ENCODE assay signal across 10 cellular contexts in genomic region chr5:95392593-95393182, GRCh38. TPM values are rescaled to one million over a fixed set of nuclear protein-coding genes. Genes with fewer than 3 reads are reported as not detected.
DNase-seq lines count a peak whose midpoint lies in the region; ATAC-seq and TF ChIP-seq lines count a peak whose summit lies in the region.
"Had no signal": no experiment of that assay in that cellular context is flagged by ENCODE, and none has a peak within 500 bp of the region (broad histone marks: within the 10 kb centered on the region; RNA-seq: fewer than 3 reads in every experiment).

No MANE protein-coding gene starts in this region.

- TF ChIP-seq POLR2A in breast epithelium (IDR thresholded peaks at IDR 0.05): no peak

- peaks cover 11% of the 10 kb centered on the region for H3K27me3 Mint-ChIP-seq in MCF 10A (ENCODE audit: insufficient read depth, unreplicated experiment)
- peaks cover 4% of the 10 kb centered on the region for H3K27me3 Mint-ChIP-seq in activated naive CD8-positive, alpha-beta T cell treated with anti-CD3 and anti-CD28 coated beads, Interleukin-2, amount 50 U/mL, for 24 hours

- H3K27me3 ChIP-seq in breast epithelium (no peaks in the 10 kb centered on the region), smooth muscle cell (ENCODE audit: low read depth) (no peaks in the 10 kb centered on the region)

- peak overlapping the region; percentile 76 for H3K9ac ChIP-seq in smooth muscle cell (ENCODE audit: low read depth)

- no peaks in the 10 kb centered on the region for H3K9me3 Mint-ChIP-seq in MCF 10A (ENCODE audit: unreplicated experiment)
- no peaks in the 10 kb centered on the region for H3K9me3 Mint-ChIP-seq in activated naive CD8-positive, alpha-beta T cell treated with anti-CD3 and anti-CD28 coated beads, Interleukin-2, amount 50 U/mL, for 24 hours

- peak overlapping the region; percentile 45 for H3K4me2 ChIP-seq in smooth muscle cell

- no peaks in the 10 kb centered on the region for H3K4me1 Mint-ChIP-seq in MCF 10A (ENCODE audit: insufficient read depth, unreplicated experiment)
- peaks cover 3% of the 10 kb centered on the region for H3K4me1 Mint-ChIP-seq in activated naive CD8-positive, alpha-beta T cell treated with anti-CD3 and anti-CD28 coated beads, Interleukin-2, amount 50 U/mL, for 24 hours

- TF ChIP-seq CTCF in MCF 10A (IDR thresholded peaks at IDR 0.05; ENCODE audit: unreplicated experiment) (no peak), breast epithelium (IDR thresholded peaks at IDR 0.05) (no peak), fibroblast of the aortic adventitia (IDR thresholded peaks at IDR 0.05; ENCODE audit: insufficient read depth, low read length) (no peak), smooth muscle cell (IDR thresholded peaks at IDR 0.05; ENCODE audit: borderline replicate concordance, insufficient read depth, poor library complexity, severe bottlenecking) (no peak)

- no peaks in the 10 kb centered on the region for H4K20me1 ChIP-seq in smooth muscle cell (ENCODE audit: low read depth)

- H3K9me3 ChIP-seq in breast epithelium (no peaks in the 10 kb centered on the region), smooth muscle cell (replicated peaks; ENCODE audit: low read depth) (no peaks in the 10 kb centered on the region)

- H3K36me3 ChIP-seq in breast epithelium (no peaks in the 10 kb centered on the region), smooth muscle cell (ENCODE audit: low read depth) (no peaks in the 10 kb centered on the region)

- H3K4me3 Mint-ChIP-seq in MCF 10A (ENCODE audit: unreplicated experiment): no peak overlapping the region
- H3K4me3 Mint-ChIP-seq in activated naive CD8-positive, alpha-beta T cell treated with anti-CD3 and anti-CD28 coated beads, Interleukin-2, amount 50 U/mL, for 24 hours: no peak overlapping the region

- H3K36me3 Mint-ChIP-seq in MCF 10A (ENCODE audit: insufficient read depth, unreplicated experiment): no peaks in the 10 kb centered on the region
- H3K36me3 Mint-ChIP-seq in activated naive CD8-positive, alpha-beta T cell treated with anti-CD3 and anti-CD28 coated beads, Interleukin-2, amount 50 U/mL, for 24 hours (ENCODE audit: low read depth): no peaks in the 10 kb centered on the region

- DNase-seq in MCF 10A (ENCODE audit: unreplicated experiment) (peak; percentile 28), breast epithelium (ENCODE audit: low spot score in 2 of 2) (no peak), RPMI8226 (peak; percentile 78), fibroblast of the aortic adventitia (ENCODE audit: low read depth) (peak; percentile 11), smooth muscle cell (lab: John Stamatoyannopoulos, UW; ENCODE audit: unreplicated experiment) (no peak), islet precursor cell (no peak)
- DNase-seq in activated naive CD8-positive, alpha-beta T cell treated with anti-CD3 and anti-CD28 coated beads, Interleukin-2, amount 50 U/mL, for 24 hours: no peak
- DNase-seq: activated naive CD4-positive, alpha-beta T cell had no signal

- CTCF ChIA-PET in MCF 10A (lab: Yijun Ruan, JAX): interaction anchor here (1.1 kb wide), 1 partner anchor 15 kb away, joined by 6 read pairs; no protein-coding TSS in a partner anchor

- H3F3A ChIP-seq in smooth muscle cell (ENCODE audit: low read depth): peaks cover 5% of the 10 kb centered on the region

- no peak overlapping the region for H3K27ac ChIP-seq in breast epithelium
- peak overlapping the region; percentile 88 for H3K27ac ChIP-seq in smooth muscle cell (ENCODE audit: low read depth)

- H3K4me3 ChIP-seq in breast epithelium (no peak overlapping the region), fibroblast of the aortic adventitia (ENCODE audit: low read depth, low read length) (no peak overlapping the region), smooth muscle cell (no peak overlapping the region)

- no peaks in the 10 kb centered on the region for H3K79me2 ChIP-seq in smooth muscle cell (ENCODE audit: low read depth)

- H2AFZ ChIP-seq in smooth muscle cell (ENCODE audit: low read depth): no peak overlapping the region

- no TSS peak for BruUV-seq in MCF 10A (replicated peaks; lab: Mats Ljungman, UMichigan)

- ATAC-seq in activated naive CD8-positive, alpha-beta T cell treated with anti-CD3 and anti-CD28 coated beads, Interleukin-2, amount 50 U/mL, for 24 hours: no peak
- ATAC-seq in GM18867 (IDR thresholded peaks at IDR 0.05; ENCODE audit: unreplicated experiment): no peak

- POLR2A ChIA-PET in MCF 10A (lab: Yijun Ruan, JAX): interaction anchor here (1.0 kb wide), 1 partner anchor 10 kb away, joined by 3 read pairs; no protein-coding TSS in a partner anchor

- H3K4me1 ChIP-seq in breast epithelium: no peaks in the 10 kb centered on the region
- H3K4me1 ChIP-seq in smooth muscle cell (ENCODE audit: low read depth): no peaks in the 10 kb centered on the region

- 10% methylated on average over 1 of the region's 1 CpG for WGBS in smooth muscle cell (ENCODE audit: low lambda C conversion rate)

- no peak overlapping the region for H3K27ac Mint-ChIP-seq in MCF 10A (ENCODE audit: low read depth, unreplicated experiment)
- H3K27ac Mint-ChIP-seq in activated naive CD8-positive, alpha-beta T cell treated with anti-CD3 and anti-CD28 coated beads, Interleukin-2, amount 50 U/mL, for 24 hours: no peak overlapping the region

- intact Hi-C loops in MCF 10A (cut with micrococcal nuclease) (no loop called here), breast epithelium (cut with DNase I; ENCODE audit: low total_unique reads) (no loop called here)

RNA-seq across cellular contexts. Expression of gene FAM81B, which starts 1.5 kb away (rescaled TPM):
- total RNA-seq in MCF 10A (2022) (not detected in 2 replicates), breast epithelium (1 to 10 TPM in 1 of 3 donors, not detected in 2; 2.6 TPM), fibroblast of the aortic adventitia (ENCODE audit: low replicate concordance) (not detected in 2 replicates), smooth muscle cell (not detected in 2 replicates)
- 0.56 TPM in 1 of 2 replicates, not detected in the other for polyA plus RNA-seq in smooth muscle cell
- polyA plus RNA-seq: BJ had no signal

Comparison
In these comparisons a context has a peak if more than half of its experiments do, and no peak if none do; other contexts are left out.
1. DNase-seq: peak in MCF 10A (single experiment), RPMI8226 (single experiment) and fibroblast of the aortic adventitia (single experiment); none in breast epithelium (0 of 2), smooth muscle cell (single experiment), islet precursor cell (single experiment) and activated naive CD8-positive, alpha-beta T cell treated with anti-CD3 and anti-CD28 coated beads, Interleukin-2, amount 50 U/mL, for 24 hours (single experiment).